ENCODE assay signal across 34 cellular contexts in the genomic region with DNA sequence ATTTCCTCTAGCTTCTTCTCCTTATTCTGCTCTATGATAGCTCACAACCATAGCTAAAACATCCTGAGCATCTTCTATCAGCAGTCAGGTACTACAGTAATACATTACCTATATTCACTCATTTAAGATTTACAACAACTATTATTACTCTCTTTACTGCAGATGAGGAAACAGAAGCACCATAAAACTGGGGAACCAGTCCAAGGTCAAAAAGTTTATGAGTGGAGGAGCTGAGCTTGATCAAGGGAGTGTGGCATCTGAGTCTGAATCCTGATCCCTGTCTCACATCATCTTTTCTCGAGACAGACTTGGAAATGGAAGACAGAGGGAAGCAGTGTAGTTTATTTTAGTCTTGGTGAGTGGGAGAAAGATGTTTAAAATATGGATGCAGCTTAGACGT.
"Had no signal": no experiment of that assay in that cellular context is flagged by ENCODE, and none has a peak within 500 bp of the region (broad histone marks: within the 10 kb centered on the region; RNA-seq: fewer than 3 reads in every experiment).

No MANE protein-coding gene starts in this region.

- H3K4me3 ChIP-seq: MG63 had no signal

- DNase-seq: Karpas-422, Kasumi-1, MG63, MM.1S, MV-4-11, NCI-H1048, NCI-H1092, NCI-H1092 treated with DMSO at 0.1 percent for 48 hours, NCI-H1105, NCI-H1105 treated with DMSO at 0.1 percent for 48 hours, NCI-H1417, NCI-H1417 treated with DMSO at 0.1 percent for 48 hours, NCI-H1436, NCI-H1436 treated with DMSO at 0.1 percent for 48 hours, NCI-H146, NCI-H1694, NCI-H1694 treated with DMSO at 0.1 percent for 48 hours, NCI-H187, NCI-H187 treated with DMSO at 0.1 percent for 48 hours, NCI-H1930, NCI-H2029, NCI-H2029 treated with DMSO at 0.1 percent for 48 hours, NCI-H2081, NCI-H2081 treated with DMSO at 0.1 percent for 48 hours, NCI-H2107, NCI-H2171, NCI-H2171 treated with DMSO at 0.1 percent for 48 hours, NCI-H2227 treated with DMSO at 0.1 percent for 48 hours, NCI-H226, NCI-H345, NCI-H446, NCI-H446 treated with DMSO at 0.1 percent for 48 hours, NCI-H510A, NCI-H510A treated with DMSO at 0.1 percent for 48 hours had no signal

- H3K9me3 ChIP-seq: MG63 had no signal

- H3K27me3 ChIP-seq: MG63 had no signal

- H3K36me3 ChIP-seq: MG63 had no signal
